In the genomic region with DNA sequence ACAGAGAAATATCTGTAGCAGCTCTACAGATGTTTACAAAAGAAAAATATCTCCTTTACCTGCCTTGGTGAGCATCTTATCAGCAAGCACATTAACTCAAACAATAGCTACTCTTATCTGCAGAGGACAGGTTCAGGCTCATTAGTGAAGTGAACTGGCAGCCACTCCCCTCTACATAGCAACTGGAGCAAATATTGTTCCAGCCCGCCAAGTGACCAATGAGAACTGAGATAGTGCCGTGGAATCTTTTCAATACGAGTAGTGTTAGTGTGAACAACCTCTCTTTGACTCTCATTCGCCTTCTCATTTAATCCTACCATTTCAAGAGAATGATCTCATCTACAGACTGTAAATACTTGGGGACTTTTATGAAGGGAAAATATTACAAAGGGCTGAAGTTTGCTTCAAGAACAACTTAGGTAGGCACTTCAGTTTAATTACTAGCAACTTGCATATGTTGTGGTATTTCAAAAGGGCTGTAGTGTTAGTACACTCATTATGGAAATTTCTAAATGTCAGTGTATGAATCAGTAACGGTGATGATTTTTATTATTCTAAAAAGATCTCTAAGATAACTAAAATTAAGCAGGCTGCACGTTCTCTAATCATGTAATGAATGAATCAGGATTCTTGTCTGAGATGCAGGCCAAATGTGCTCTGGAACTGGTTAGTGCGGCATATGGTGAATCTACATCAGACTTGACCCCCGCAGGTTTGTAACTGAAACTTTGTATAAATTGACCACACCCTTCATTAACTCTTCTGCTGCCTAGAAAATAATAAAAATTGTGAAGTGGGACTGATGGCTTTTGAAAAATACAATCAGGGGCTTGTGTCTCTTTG, we compare ENCODE assay signal across 9 cellular contexts.
DNase-seq lines count a peak whose midpoint lies in the region; ATAC-seq and TF ChIP-seq lines count a peak whose summit lies in the region.
"Had no signal": no experiment of that assay in that cellular context is flagged by ENCODE, and none has a peak within 500 bp of the region (broad histone marks: within the 10 kb centered on the region; RNA-seq: fewer than 3 reads in every experiment).

No MANE protein-coding gene starts in this region.

- in situ Hi-C loops in SK-MEL-5 (cut with HindIII; ENCODE audit: low pct_unique_long_range_greater_than_20kb, low sequenced_read_pairs), result no loop called here

- H3K4me3 ChIP-seq in heart right ventricle (peak overlapping the region in 5 of 10 donors; percentile 4 to 26 (median 12)), suprapubic skin (peak overlapping the region; percentile 26)

- H3K9me3 ChIP-seq in heart right ventricle (no peaks in the 10 kb centered on the region), suprapubic skin (no peaks in the 10 kb centered on the region)

- peaks cover 4 to 54% (median 31%) of the 10 kb centered on the region in 9 donors for H3K4me1 ChIP-seq in heart right ventricle
- H3K4me1 ChIP-seq in suprapubic skin, result peaks cover 18% of the 10 kb centered on the region

- H3K27ac ChIP-seq in heart right ventricle (peak overlapping the region in 8 of 10 donors; percentile 29 to 69 (median 52)), suprapubic skin (peak overlapping the region; percentile 73)

- no peak for TF ChIP-seq POLR2A in suprapubic skin (IDR thresholded peaks at IDR 0.05)

- DNase-seq in activated T-cell treated with anti-CD3 and anti-CD28 coated beads, Interleukin-2, amount 50 U/mL, for 24 hours, result no peak
- DNase-seq in activated T-cell treated with anti-CD3 and anti-CD28 coated beads, Interleukin-2, amount 50 U/mL, for 1 hour, result no peak
- DNase-seq in SK-MEL-5 (ENCODE audit: low read depth, low spot score) (peak; percentile 36), heart right ventricle (peak in 1 of 2 donors; percentile 74), suprapubic skin (ENCODE audit: low spot score in 2 of 2) (no peak), NCI-H226 (no peak)
- DNase-seq: CD4-positive, alpha-beta memory T cell had no signal

- 22 to 27% methylated on average over 8 of the region's 8 CpGs for WGBS in heart right ventricle, 2 donors
- WGBS in suprapubic skin, result 27% methylated on average over 8 of the region's 8 CpGs

- TF ChIP-seq CTCF in heart right ventricle (IDR thresholded peaks at IDR 0.05) (no peak), suprapubic skin (IDR thresholded peaks at IDR 0.05) (no peak)

- no peak overlapping the region for H3K4me3 Mint-ChIP-seq in activated T-cell treated with anti-CD3 and anti-CD28 coated beads, Interleukin-2, amount 50 U/mL, for 24 hours
- H3K4me3 Mint-ChIP-seq: CD4-positive, alpha-beta memory T cell had no signal

- peaks cover 5% of the 10 kb centered on the region for H3K27me3 Mint-ChIP-seq in activated T-cell treated with anti-CD3 and anti-CD28 coated beads, Interleukin-2, amount 50 U/mL, for 24 hours

- peaks cover 22% of the 10 kb centered on the region for H3K4me1 Mint-ChIP-seq in activated T-cell treated with anti-CD3 and anti-CD28 coated beads, Interleukin-2, amount 50 U/mL, for 24 hours (ENCODE audit: low read depth)
- H3K4me1 Mint-ChIP-seq: CD4-positive, alpha-beta memory T cell had no signal

- peak; percentile 90 to 98 (median 94) for ATAC-seq in heart right ventricle
- ATAC-seq in HG03139 (IDR thresholded peaks at IDR 0.05; ENCODE audit: unreplicated experiment), result no peak
- ATAC-seq in GM18870 (IDR thresholded peaks at IDR 0.05; ENCODE audit: unreplicated experiment), result no peak

- intact Hi-C loops in heart right ventricle (cut with DNase I), result no loop called here

- H3K9me3 Mint-ChIP-seq in activated T-cell treated with anti-CD3 and anti-CD28 coated beads, Interleukin-2, amount 50 U/mL, for 24 hours, result no peaks in the 10 kb centered on the region

- peak overlapping the region; percentile 62 for H3K27ac Mint-ChIP-seq in activated T-cell treated with anti-CD3 and anti-CD28 coated beads, Interleukin-2, amount 50 U/mL, for 24 hours

- H3K36me3 Mint-ChIP-seq in activated T-cell treated with anti-CD3 and anti-CD28 coated beads, Interleukin-2, amount 50 U/mL, for 24 hours (ENCODE audit: low read depth), result no peaks in the 10 kb centered on the region

- H3K36me3 ChIP-seq in heart right ventricle (no peaks in the 10 kb centered on the region), suprapubic skin (no peaks in the 10 kb centered on the region)

- H3K27me3 ChIP-seq in heart right ventricle (no peaks in the 10 kb centered on the region), suprapubic skin (no peaks in the 10 kb centered on the region)

- TF ChIP-seq EP300 in suprapubic skin (IDR thresholded peaks at IDR 0.05), result no peak

Comparison
In these comparisons a context has a peak if more than half of its experiments do, and no peak if none do; other contexts are left out.
1. ATAC-seq: peak in heart right ventricle (8 of 8); none in HG03139 (single experiment) and GM18870 (single experiment).